1 cellular context compared by ENCODE assay signal in the genomic region with DNA sequence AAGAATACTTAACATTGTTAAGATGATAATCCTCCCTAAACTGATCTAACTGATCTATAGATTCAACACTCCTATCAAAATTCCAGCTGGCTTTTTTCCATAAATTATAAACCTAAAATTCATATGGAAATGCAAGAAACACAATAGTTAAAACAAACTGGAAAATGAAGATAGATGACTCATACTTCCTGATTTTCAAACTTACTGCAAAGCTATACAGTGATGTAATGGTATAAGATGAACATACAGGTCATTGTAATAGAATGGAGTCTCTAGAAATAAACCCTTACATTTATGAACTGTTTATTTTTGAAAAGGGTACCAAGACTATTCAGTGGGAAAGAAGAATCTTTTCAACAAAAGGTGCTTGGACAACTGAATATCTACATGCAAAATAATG.
A peak's percentile ranks its signal among the peaks of the same experiment; 100 is the strongest.
TF ChIP-seq lines count a peak whose summit lies in the region.

No MANE protein-coding gene starts in this region.

TF ChIP-seq in endothelial cell of umbilical vein, 7 proteins besides CTCF, POLR2A, EP300 and RAD21:
- TF ChIP-seq JUN (IDR thresholded peaks at IDR 0.05; ENCODE audit: borderline replicate concordance, insufficient read depth, insufficient read length, low read depth) (peak; percentile 99), POLR2AphosphoS5 (IDR thresholded peaks at IDR 0.05; ENCODE audit: insufficient read depth, low read depth, low read length) (no peak), FOS (IDR thresholded peaks at IDR 0.05; ENCODE audit: borderline replicate concordance, insufficient read depth, low read length) (peak; percentile 78)
TF ChIP-seq in endothelial cell of umbilical vein: peak in this region for 2.
